In the genomic region with DNA sequence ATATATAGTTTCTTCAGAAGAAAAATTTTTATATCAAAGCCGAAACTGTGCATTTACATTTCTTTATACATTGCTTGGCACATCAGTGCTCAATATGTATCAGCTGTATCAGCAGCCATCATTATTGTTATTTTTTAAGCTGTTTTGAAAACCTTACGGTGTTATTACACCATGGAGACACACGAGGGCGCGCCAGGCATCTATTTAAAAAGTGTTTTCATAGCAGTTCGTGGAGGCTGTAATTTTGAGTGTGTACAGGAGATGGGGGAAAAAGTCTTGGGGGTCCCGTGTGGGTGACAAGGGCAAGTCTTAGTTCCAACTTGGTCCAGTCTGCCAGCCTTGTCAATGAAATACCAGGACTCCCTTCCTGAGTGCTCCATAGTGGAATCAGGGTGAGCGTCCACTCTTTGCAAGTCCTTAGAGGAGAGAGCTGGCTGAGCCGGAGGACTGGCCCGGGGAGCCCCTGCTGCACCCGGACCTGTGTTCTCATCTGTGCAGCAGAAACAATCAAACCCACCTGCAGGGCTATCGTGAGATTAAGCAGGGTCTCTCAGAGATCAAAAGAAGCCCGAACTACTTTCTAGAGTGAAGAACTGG, we compare ENCODE assay signal across 8 cellular contexts. TPM values are rescaled to one million over a fixed set of nuclear protein-coding genes. Genes with fewer than 3 reads are reported as not detected.
DNase-seq lines count a peak whose midpoint lies in the region; ATAC-seq lines count a peak whose summit lies in the region.

No MANE protein-coding gene starts in this region.

- no peak for ATAC-seq in HG03159 (IDR thresholded peaks at IDR 0.05; ENCODE audit: unreplicated experiment)
- ATAC-seq in HG02623 (IDR thresholded peaks at IDR 0.05; ENCODE audit: unreplicated experiment): no peak

- peak; percentile 58 for DNase-seq in D341Med (ENCODE audit: low spot score)
- peak; percentile 16 for DNase-seq in KG1 (lab: John Stamatoyannopoulos, UW)
- DNase-seq in RPMI7951 (ENCODE audit: low read depth): peak; percentile 63
- peak; percentile 14 for DNase-seq in activated gamma-delta T cell treated with anti-CD3 and anti-CD28 coated beads, Interleukin-2, amount 50 U/mL, for 16 hours (ENCODE audit: low read depth)
- DNase-seq in globus pallidus (ENCODE audit: low spot score): peak; percentile 40
- peak; percentile 3 for DNase-seq in pulmonary artery endothelial cell (ENCODE audit: low read depth, low spot score)

RNA-seq across cellular contexts. Expression of gene SLC2A10, which starts 43.3 kb away (rescaled TPM):
- total RNA-seq in RPMI7951 (2014; rRNA removed; shearing (Covaris generic)): 20.4 and 23.4 TPM in 2 replicates
- 6.5 and 8.1 TPM in 2 replicates for total RNA-seq in pulmonary artery endothelial cell

Comparison
In these comparisons a context has a peak if more than half of its experiments do, and no peak if none do; other contexts are left out.
1. DNase-seq: peak in every context shown above with its lines; median percentile 63 in RPMI7951; 58 in D341Med; 40 in globus pallidus; 16 in KG1; 14 in activated gamma-delta T cell treated with anti-CD3 and anti-CD28 coated beads, Interleukin-2, amount 50 U/mL, for 16 hours; 3 in pulmonary artery endothelial cell.